20 cellular contexts compared by ENCODE assay signal in genomic region chr10:89659185-89660131, GRCh38.
DNase-seq lines count a peak whose midpoint lies in the region; ATAC-seq and TF ChIP-seq lines count a peak whose summit lies in the region.
"Had no signal": no experiment of that assay in that cellular context is flagged by ENCODE, and none has a peak within 500 bp of the region (broad histone marks: within the 10 kb centered on the region; RNA-seq: fewer than 3 reads in every experiment).

No MANE protein-coding gene starts in this region.

- POLR2A ChIA-PET in RWPE1 (lab: Yijun Ruan, JAX; ENCODE audit: low non-redundant PET), result no interaction called here

- peaks cover 3% of the 10 kb centered on the region for H3K9me3 Mint-ChIP-seq in activated T-cell treated with anti-CD3 and anti-CD28 coated beads, Interleukin-2, amount 50 U/mL, for 24 hours
- H3K9me3 Mint-ChIP-seq: type B pancreatic cell had no signal

- H3K27me3 Mint-ChIP-seq in activated T-cell treated with anti-CD3 and anti-CD28 coated beads, Interleukin-2, amount 50 U/mL, for 24 hours, result no peaks in the 10 kb centered on the region
- H3K27me3 Mint-ChIP-seq: activated CD4-positive, alpha-beta memory T cell treated with anti-CD3 and anti-CD28 coated beads for 36 hours; stimulated activated memory B cell treated with anti-CD40 and anti-IgM and Interleukin-4, amounts not matched to agents 10 μg/mL and 1 μg/mL and 100 μg/mL, for 72 hours; type B pancreatic cell had no signal

- DNase-seq in AG09319 (ENCODE audit: extremely low read depth, low read depth) (peak; percentile 29), astrocyte of the hippocampus (ENCODE audit: low read depth, low spot score) (peak; percentile 78), iris pigment epithelial cell (ENCODE audit: low read depth) (peak; percentile 81), RWPE1 (ENCODE audit: low spot score) (no peak), NCI-H748 treated with DMSO at 0.1 percent for 48 hours (lab: John Stamatoyannopoulos, UW) (no peak), NCI-H1092 (lab: John Stamatoyannopoulos, UW) (no peak)
- DNase-seq in activated T-cell treated with anti-CD3 and anti-CD28 coated beads, Interleukin-2, amount 50 U/mL, for 24 hours, result no peak
- DNase-seq: activated CD4-positive, alpha-beta memory T cell treated with anti-CD3 and anti-CD28 coated beads for 36 hours; activated T-cell treated with anti-CD3 and anti-CD28 coated beads, Interleukin-2, amount 50 U/mL, for 48 hours; AML-193; GOT3; NCI-H187 treated with DMSO at 0.1 percent for 48 hours; NCI-H510A treated with DMSO at 0.1 percent for 48 hours; ovary had no signal

- TF ChIP-seq CTCF in AG09319 (IDR thresholded peaks at IDR 0.05; ENCODE audit: low read depth, low read length) (no peak), RWPE1 (conservative IDR thresholded peaks at IDR 0.05; ENCODE audit: low read depth) (no peak)

- no peak overlapping the region for H3K4me3 Mint-ChIP-seq in activated T-cell treated with anti-CD3 and anti-CD28 coated beads, Interleukin-2, amount 50 U/mL, for 24 hours
- H3K4me3 Mint-ChIP-seq: activated CD4-positive, alpha-beta memory T cell treated with anti-CD3 and anti-CD28 coated beads for 36 hours; stimulated activated memory B cell treated with anti-CD40 and anti-IgM and Interleukin-4, amounts not matched to agents 10 μg/mL and 1 μg/mL and 100 μg/mL, for 72 hours; type B pancreatic cell had no signal

- H3K4me1 Mint-ChIP-seq in activated T-cell treated with anti-CD3 and anti-CD28 coated beads, Interleukin-2, amount 50 U/mL, for 24 hours (ENCODE audit: low read depth), result no peaks in the 10 kb centered on the region
- H3K4me1 Mint-ChIP-seq: stimulated activated memory B cell treated with anti-CD40 and anti-IgM and Interleukin-4, amounts not matched to agents 10 μg/mL and 1 μg/mL and 100 μg/mL, for 72 hours had no signal

- no peaks in the 10 kb centered on the region for H3K36me3 Mint-ChIP-seq in activated T-cell treated with anti-CD3 and anti-CD28 coated beads, Interleukin-2, amount 50 U/mL, for 24 hours (ENCODE audit: low read depth)
- H3K36me3 Mint-ChIP-seq: activated CD4-positive, alpha-beta memory T cell treated with anti-CD3 and anti-CD28 coated beads for 36 hours; type B pancreatic cell had no signal

- no peak overlapping the region for H3K27ac Mint-ChIP-seq in activated T-cell treated with anti-CD3 and anti-CD28 coated beads, Interleukin-2, amount 50 U/mL, for 24 hours
- H3K27ac Mint-ChIP-seq: activated CD4-positive, alpha-beta memory T cell treated with anti-CD3 and anti-CD28 coated beads for 36 hours; stimulated activated memory B cell treated with anti-CD40 and anti-IgM and Interleukin-4, amounts not matched to agents 10 μg/mL and 1 μg/mL and 100 μg/mL, for 72 hours; type B pancreatic cell had no signal

- CTCF ChIA-PET in RWPE1 (lab: Yijun Ruan, JAX), result interaction anchor here (0.6 kb wide), 2 partner anchors 30 to 140 kb away, joined by 4 read pairs; no protein-coding TSS in a partner anchor

- ATAC-seq in HG02870 (IDR thresholded peaks at IDR 0.05; ENCODE audit: unreplicated experiment), result peak; percentile 61
- ATAC-seq: esophagus mucosa; left lobe of liver; stimulated activated memory B cell treated with anti-CD40 and anti-IgM and Interleukin-4, amounts not matched to agents 10 μg/mL and 1 μg/mL and 100 μg/mL, for 72 hours had no signal

- no peak overlapping the region for H3K27ac ChIP-seq in RWPE1
- H3K27ac ChIP-seq: coronary artery, ovary had no signal

Comparison
In these comparisons a context has a peak if more than half of its experiments do, and no peak if none do; other contexts are left out.
1. DNase-seq: peak in AG09319 (single experiment), astrocyte of the hippocampus (single experiment) and iris pigment epithelial cell (single experiment); none in RWPE1 (single experiment), NCI-H748 treated with DMSO at 0.1 percent for 48 hours (single experiment), NCI-H1092 (single experiment) and activated T-cell treated with anti-CD3 and anti-CD28 coated beads, Interleukin-2, amount 50 U/mL, for 24 hours (single experiment).